In genomic region chr3:22730701-22731100, GRCh38 we compare ENCODE assay signal across 24 cellular contexts.
DNase-seq lines count a peak whose midpoint lies in the region; ATAC-seq, FAIRE-seq and TF ChIP-seq lines count a peak whose summit lies in the region.
"Had no signal": no experiment of that assay in that cellular context is flagged by ENCODE, and none has a peak within 500 bp of the region (broad histone marks: within the 10 kb centered on the region; RNA-seq: fewer than 3 reads in every experiment).

No MANE protein-coding gene starts in this region.

- ATAC-seq in HepG2, result no peak

- no peak for FAIRE-seq in HepG2 (lab: Jason Lieb, UNC)
- FAIRE-seq: A549, GM12878, GM12892, GM18507 had no signal

- H3K4me1 ChIP-seq in liver (ENCODE audit: control insufficient read depth in 4 of 4, insufficient read depth in 4 of 4, low read length in 3 of 4) (no peaks in the 10 kb centered on the region), HepG2 (ENCODE audit: insufficient read depth, low read length) (no peaks in the 10 kb centered on the region)
- H3K4me1 ChIP-seq: A549, BE2C, BLaER1 had no signal

- H2AFZ ChIP-seq in HepG2 (ENCODE audit: low read length), result no peak overlapping the region

- H3K4me1 Mint-ChIP-seq in glutamatergic neuron (ENCODE audit: low read depth, unreplicated experiment), result no peaks in the 10 kb centered on the region
- H3K4me1 Mint-ChIP-seq: CD4-positive, alpha-beta memory T cell; CD4-positive, CD25-positive, alpha-beta regulatory T cell; CD8-positive, alpha-beta memory T cell had no signal

- H3K27me3 Mint-ChIP-seq in glutamatergic neuron (ENCODE audit: unreplicated experiment), result no peaks in the 10 kb centered on the region
- H3K27me3 Mint-ChIP-seq: CD4-positive, alpha-beta memory T cell; CD4-positive, CD25-positive, alpha-beta regulatory T cell; CD8-positive, alpha-beta memory T cell had no signal

- no peak for TF ChIP-seq CTCF in liver (IDR thresholded peaks at IDR 0.05; ENCODE audit: low read depth, low read length, missing input control)
- TF ChIP-seq CTCF in HepG2 (CRISPR knock-in tag; IDR thresholded peaks at IDR 0.05), result no peak
- no peak for TF ChIP-seq CTCF in epithelial cell of esophagus (IDR thresholded peaks at IDR 0.05; ENCODE audit: insufficient read depth, low read depth, low read length, missing control alignments)
- TF ChIP-seq CTCF in glutamatergic neuron (IDR thresholded peaks at IDR 0.05; ENCODE audit: partially characterized antibody, unreplicated experiment), result no peak

- intact Hi-C loops in HepG2 (cut with micrococcal nuclease; ENCODE audit: unreplicated experiment), result no loop called here

- WGBS in liver, result 80% methylated on average over 1 of the region's 1 CpG
- 3% methylated on average over 1 of the region's 1 CpG for WGBS in HepG2 (ENCODE audit: low lambda C conversion rate)

- no peak overlapping the region for H3K4me3 Mint-ChIP-seq in glutamatergic neuron (ENCODE audit: unreplicated experiment)
- H3K4me3 Mint-ChIP-seq: CD14-positive monocyte; CD4-positive, alpha-beta memory T cell; CD4-positive, CD25-positive, alpha-beta regulatory T cell; CD8-positive, alpha-beta memory T cell had no signal

- in situ Hi-C loops in HepG2 (cut with HindIII; ENCODE audit: extremely low pct_ligation_motif_present, low pct_unique_long_range_greater_than_20kb), result no loop called here

- no peaks in the 10 kb centered on the region for H3K36me3 Mint-ChIP-seq in glutamatergic neuron (ENCODE audit: unreplicated experiment)
- H3K36me3 Mint-ChIP-seq: CD14-positive monocyte; CD4-positive, alpha-beta memory T cell; CD4-positive, CD25-positive, alpha-beta regulatory T cell had no signal

- no TSS peak for BruUV-seq in HepG2 (replicated peaks; lab: Mats Ljungman, UMichigan)

- H3K4me3 ChIP-seq in liver (ENCODE audit: low read depth in 1 of 3, low read length in 3 of 3) (no peak overlapping the region), HepG2 (replicated peaks in 1 of 3; ENCODE audit: insufficient read depth in 1 of 3, low read depth in 2 of 3, low read length in 3 of 3) (no peak overlapping the region), epithelial cell of esophagus (ENCODE audit: low read length) (no peak overlapping the region)
- H3K4me3 ChIP-seq: A549, BLaER1, GM12878 had no signal

- H3K27ac Mint-ChIP-seq in glutamatergic neuron (ENCODE audit: unreplicated experiment), result no peak overlapping the region
- H3K27ac Mint-ChIP-seq: CD4-positive, alpha-beta memory T cell; CD4-positive, CD25-positive, alpha-beta regulatory T cell; CD8-positive, alpha-beta memory T cell had no signal

- no peaks in the 10 kb centered on the region for H3K36me3 ChIP-seq in liver (ENCODE audit: control insufficient read depth in 4 of 4, insufficient read depth in 3 of 4, low read depth in 1 of 4, low read length in 3 of 4)
- H3K36me3 ChIP-seq in HepG2 (replicated peaks in 1 of 2; ENCODE audit: control insufficient read depth in 1 of 2, insufficient read depth in 2 of 2, low read length in 2 of 2), result no peaks in the 10 kb centered on the region
- H3K36me3 ChIP-seq: BE2C, BLaER1 had no signal

- no peaks in the 10 kb centered on the region for H4K20me1 ChIP-seq in HepG2 (ENCODE audit: insufficient read depth, low read length)
- H4K20me1 ChIP-seq: BLaER1 had no signal

- TF ChIP-seq POLR2A in HepG2 (IDR thresholded peaks at IDR 0.05; ENCODE audit: insufficient read depth in 1 of 2, low read depth in 2 of 2, low read length in 2 of 2), result no peak

- H3K27me3 ChIP-seq in liver (ENCODE audit: control insufficient read depth in 4 of 4, insufficient read depth in 4 of 4, low read length in 3 of 4), result no peaks in the 10 kb centered on the region
- H3K27me3 ChIP-seq in HepG2 (ENCODE audit: control insufficient read depth in 1 of 2, insufficient read depth in 2 of 2, low read length in 2 of 2), result no peaks in the 10 kb centered on the region
- H3K27me3 ChIP-seq: BE2C, BLaER1 had no signal

- H3K4me2 ChIP-seq in HepG2 (ENCODE audit: low read depth, low read length), result no peak overlapping the region
- H3K4me2 ChIP-seq: A549, BLaER1 had no signal

- H3K79me2 ChIP-seq in HepG2 (ENCODE audit: insufficient read depth, low read length), result no peaks in the 10 kb centered on the region

- H3K9ac ChIP-seq in liver (ENCODE audit: low read depth in 1 of 2, low read length in 2 of 2) (no peak overlapping the region), HepG2 (ENCODE audit: insufficient read depth, low read depth, low read length) (no peak overlapping the region)
- H3K9ac ChIP-seq: BLaER1 had no signal

- DNase-seq in HepG2 (ENCODE audit: low spot score) (no peak), epithelial cell of esophagus (ENCODE audit: low read depth) (peak; percentile 31), renal cortical epithelial cell (ENCODE audit: low read depth) (peak; percentile 46), glutamatergic neuron (no peak), NCI-H2107 (lab: John Stamatoyannopoulos, UW) (no peak)
- DNase-seq: BE2C; C1 segment of cervical spinal cord; CD4-positive, alpha-beta memory T cell; CD4-positive, CD25-positive, alpha-beta regulatory T cell; CD8-positive, alpha-beta memory T cell; COR-L47; DMS153; DMS79; DND-41; EL; GDM1 had no signal

- no peak overlapping the region for H3K27ac ChIP-seq in liver (ENCODE audit: low read depth in 1 of 2, low read length in 2 of 2)
- H3K27ac ChIP-seq in HepG2 (ENCODE audit: extremely low read length, insufficient read depth, low read length), result no peak overlapping the region
- H3K27ac ChIP-seq: 22Rv1, A549, BLaER1 had no signal

- no peak for TF ChIP-seq RAD21 in liver (IDR thresholded peaks at IDR 0.05)
- TF ChIP-seq RAD21 in HepG2 (CRISPR knock-in tag; IDR thresholded peaks at IDR 0.05), result no peak

- POLR2A ChIA-PET in HepG2 (lab: Yijun Ruan, JAX), result no interaction called here

- TF ChIP-seq EP300 in HepG2 (IDR thresholded peaks at IDR 0.05; ENCODE audit: low read depth in 2 of 2, low read length in 2 of 2) (no peak), HepG2 (CRISPR knock-in tag; IDR thresholded peaks at IDR 0.05; ENCODE audit: borderline replicate concordance) (no peak)

- no peaks in the 10 kb centered on the region for H3K9me3 Mint-ChIP-seq in glutamatergic neuron (ENCODE audit: unreplicated experiment)
- H3K9me3 Mint-ChIP-seq: CD14-positive monocyte had no signal

- no peaks in the 10 kb centered on the region for H3K9me3 ChIP-seq in liver (ENCODE audit: control insufficient read depth in 4 of 4, low read length in 3 of 4)
- peaks cover 25% of the 10 kb centered on the region for H3K9me3 ChIP-seq in HepG2 (ENCODE audit: low read length)
- H3K9me3 ChIP-seq: A549, BE2C, BLaER1 had no signal

- CTCF ChIA-PET in HepG2 (lab: Yijun Ruan, JAX; ENCODE audit: low intra/inter-chr PET ratio, low total read pairs), result no interaction called here

TF ChIP-seq in liver, 16 proteins besides CTCF, POLR2A, EP300 and RAD21:
- no peak for TF ChIP-seq MAX (IDR thresholded peaks at IDR 0.05)
- no peak for TF ChIP-seq ATF3 (IDR thresholded peaks at IDR 0.05)
- peak in 1 of 2 donors; percentile 35 for TF ChIP-seq JUND (IDR thresholded peaks at IDR 0.05)
- TF ChIP-seq NR2F2 (IDR thresholded peaks at IDR 0.05), result no peak
- peak; percentile 56 to 78 for TF ChIP-seq HNF4A (conservative IDR thresholded peaks at IDR 0.05)
- TF ChIP-seq EGR1 (IDR thresholded peaks at IDR 0.05; ENCODE audit: low read depth in 2 of 2), result no peak

TF ChIP-seq in HepG2, 621 proteins besides CTCF, POLR2A, EP300 and RAD21:
- TF ChIP-seq ZNF263 (CRISPR knock-in tag; IDR thresholded peaks at IDR 0.05), result no peak

Comparison
In these comparisons a context has a peak if more than half of its experiments do, and no peak if none do; other contexts are left out.
1. DNase-seq: peak in epithelial cell of esophagus (single experiment) and renal cortical epithelial cell (single experiment); none in HepG2 (single experiment), glutamatergic neuron (single experiment) and NCI-H2107 (single experiment).